In the genomic region with DNA sequence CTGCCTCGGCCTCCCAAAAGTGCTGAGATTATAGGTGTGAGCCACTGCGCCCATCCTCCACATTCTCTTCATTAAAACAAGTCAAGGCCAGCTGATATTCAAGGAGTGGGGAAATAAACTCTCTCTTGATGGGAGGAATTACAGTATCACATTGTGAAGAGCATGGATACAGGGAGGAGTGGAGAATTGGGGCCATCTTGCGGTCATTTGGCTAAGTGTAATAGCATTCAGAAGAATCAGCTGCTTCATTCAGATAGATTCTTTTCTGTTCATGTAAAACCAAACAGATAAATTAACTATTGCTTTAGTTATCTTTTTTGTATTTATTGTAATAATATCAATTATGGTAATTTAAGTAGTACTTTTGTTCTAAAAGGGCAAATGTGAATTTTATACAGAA, we compare ENCODE assay signal across 25 cellular contexts.
DNase-seq lines count a peak whose midpoint lies in the region; ATAC-seq, FAIRE-seq and TF ChIP-seq lines count a peak whose summit lies in the region.
"Had no signal": no experiment of that assay in that cellular context is flagged by ENCODE, and none has a peak within 500 bp of the region (broad histone marks: within the 10 kb centered on the region; RNA-seq: fewer than 3 reads in every experiment).

No MANE protein-coding gene starts in this region.

- in situ Hi-C loops in K562 (cut with MboI) = no loop called here

- DNase-seq in GM23338 (ENCODE audit: low spot score) = peak; percentile 63
- peak in 2 of 4 experiments; percentile 26 to 41 for DNase-seq in K562 (ENCODE audit: extremely low read depth in 1 of 4, low spot score in 3 of 4)
- peak; percentile 68 for DNase-seq in globus pallidus (ENCODE audit: low spot score)
- peak; percentile 10 for DNase-seq in putamen (ENCODE audit: low spot score)
- no peak for DNase-seq in GM19239 (ENCODE audit: insufficient read length, low spot score)
- DNase-seq in activated naive CD4-positive, alpha-beta T cell treated with anti-CD3 and anti-CD28 coated beads, Interleukin-2, amount 50 U/mL, for 72 hours (ENCODE audit: low spot score in 2 of 2) = no peak
- no peak for DNase-seq in ecto neural progenitor cell (ENCODE audit: low spot score)
- DNase-seq: activated CD4-positive, alpha-beta T cell treated with anti-CD3 and anti-CD28 coated beads for 36 hours; activated naive CD8-positive, alpha-beta T cell treated with anti-CD3 and anti-CD28 coated beads for 36 hours; colonic mucosa; DMS79 treated with DMSO at 0.1 percent for 48 hours; Kasumi-1; lower lobe of right lung; NCI-H187 treated with DMSO at 0.1 percent for 48 hours; NCI-H82; PC-3; psoas muscle; SHP77; stimulated activated CD4-positive, alpha-beta T cell treated with anti-CD3 and anti-CD28 coated beads, Interleukin-1b, Interleukin-23, amount 100 ng/mL, for 48 hours had no signal

- no TSS peak for BruUV-seq in K562 (replicated peaks; lab: Mats Ljungman, UMichigan)

- H3K27ac Mint-ChIP-seq in GM23338 = no peak overlapping the region
- peak overlapping the region in 1 of 2 donors; percentile 61 for H3K27ac Mint-ChIP-seq in activated naive CD4-positive, alpha-beta T cell treated with anti-CD3 and anti-CD28 coated beads, Interleukin-2, amount 50 U/mL, for 72 hours
- H3K27ac Mint-ChIP-seq: activated CD4-positive, alpha-beta T cell treated with anti-CD3 and anti-CD28 coated beads for 36 hours; activated naive CD8-positive, alpha-beta T cell treated with anti-CD3 and anti-CD28 coated beads for 36 hours; B cell; stimulated activated memory B cell treated with anti-CD40 and anti-IgM and Interleukin-4, amounts not matched to agents 10 μg/mL and 1 μg/mL and 100 μg/mL, for 72 hours had no signal

- H3K36me3 ChIP-seq in GM23338 (ENCODE audit: insufficient read depth) = no peaks in the 10 kb centered on the region
- peaks cover 22% of the 10 kb centered on the region; the same call in 2 of the 3 replicates for H3K36me3 ChIP-seq in K562 (ENCODE audit: control insufficient read depth, insufficient read depth, low read length)
- H3K36me3 ChIP-seq: colonic mucosa had no signal

- no peaks in the 10 kb centered on the region for H3K27me3 ChIP-seq in GM23338 (ENCODE audit: insufficient read depth)
- no peaks in the 10 kb centered on the region for H3K27me3 ChIP-seq in K562 (ENCODE audit: control insufficient read depth in 2 of 2, insufficient read depth in 2 of 2, low read length in 2 of 2)
- H3K27me3 ChIP-seq: colonic mucosa had no signal

- intact Hi-C loops in K562 (cut with micrococcal nuclease) = loop anchor here (1.0 kb wide), 1 partner anchor 50 kb away; no protein-coding TSS in a partner anchor

- H3K9me2 ChIP-seq in GM23338 (ENCODE audit: insufficient read depth) = no peaks in the 10 kb centered on the region

- POLR2A ChIA-PET in K562 (lab: Yijun Ruan, JAX) = interaction anchor here (0.6 to 1.6 kb wide), 3 partner anchors 17 to 124 kb away, joined by 3 read pairs; no protein-coding TSS in a partner anchor

- H3K9me1 ChIP-seq in K562 (ENCODE audit: control insufficient read depth, insufficient read depth, low read length) = no peaks in the 10 kb centered on the region

- no peak overlapping the region for H3K27ac ChIP-seq in GM23338 (ENCODE audit: low read depth)
- H3K27ac ChIP-seq in K562 (ENCODE audit: extremely low read depth, low read depth, low read length) = no peak overlapping the region
- H3K27ac ChIP-seq: colonic mucosa, lower lobe of right lung, psoas muscle, skin epidermis, thoracic aorta had no signal

- no peaks in the 10 kb centered on the region for H3K27me3 Mint-ChIP-seq in GM23338 (ENCODE audit: insufficient read depth, low read depth, poor library complexity)
- H3K27me3 Mint-ChIP-seq: activated CD4-positive, alpha-beta T cell treated with anti-CD3 and anti-CD28 coated beads for 36 hours; activated naive CD8-positive, alpha-beta T cell treated with anti-CD3 and anti-CD28 coated beads for 36 hours; B cell; stimulated activated memory B cell treated with anti-CD40 and anti-IgM and Interleukin-4, amounts not matched to agents 10 μg/mL and 1 μg/mL and 100 μg/mL, for 72 hours had no signal

- no peaks in the 10 kb centered on the region for H3K36me3 Mint-ChIP-seq in GM23338 (ENCODE audit: low read depth)
- H3K36me3 Mint-ChIP-seq in activated naive CD4-positive, alpha-beta T cell treated with anti-CD3 and anti-CD28 coated beads, Interleukin-2, amount 50 U/mL, for 72 hours = no peaks in the 10 kb centered on the region

- H3K4me1 ChIP-seq in GM23338 (ENCODE audit: insufficient read depth) (no peaks in the 10 kb centered on the region), K562 (replicated peaks in 1 of 2; ENCODE audit: control insufficient read depth in 2 of 2, insufficient read depth in 2 of 2, low read length in 2 of 2) (peaks cover 4 to 11% of the 10 kb centered on the region in 2 experiments; a peak in 3 of 5 replicates)
- H3K4me1 ChIP-seq: colonic mucosa, lower lobe of right lung, psoas muscle had no signal

- H3K4me2 ChIP-seq in GM23338 (no peak overlapping the region), K562 (ENCODE audit: insufficient read depth, low read length) (no peak overlapping the region)

- ATAC-seq in GM23338 (peak; percentile 81), K562 (peak; percentile 83), GM18520 (IDR thresholded peaks at IDR 0.05; ENCODE audit: unreplicated experiment) (no peak)
- ATAC-seq in activated naive CD4-positive, alpha-beta T cell treated with anti-CD3 and anti-CD28 coated beads, Interleukin-2, amount 50 U/mL, for 72 hours = no peak
- ATAC-seq: activated CD4-positive, alpha-beta T cell treated with anti-CD3 and anti-CD28 coated beads for 36 hours; lower lobe of right lung; PC-3; stimulated activated memory B cell treated with anti-CD40 and anti-IgM and Interleukin-4, amounts not matched to agents 10 μg/mL and 1 μg/mL and 100 μg/mL, for 72 hours had no signal

- no peak for FAIRE-seq in K562 (lab: Jason Lieb, UNC)
- FAIRE-seq in GM19239 (lab: Jason Lieb, UNC) = no peak
- FAIRE-seq: GM12891 had no signal

- no peaks in the 10 kb centered on the region for H3F3A ChIP-seq in GM23338 (replicated peaks; ENCODE audit: low read depth)

- TF ChIP-seq CTCF in GM23338 (conservative IDR thresholded peaks at IDR 0.05; ENCODE audit: low read depth in 2 of 2) (peak; percentile 59 to 69), K562 (IDR thresholded peaks at IDR 0.05 in 2 of 3, conservative IDR thresholded peaks at IDR 0.05 in 1 of 3; ENCODE audit: insufficient read depth in 2 of 3, low read depth in 1 of 3, low read length in 3 of 3) (peak; percentile 45 to 61 (median 47); a peak in 4 of 6 replicates)

- H2AFZ ChIP-seq in GM23338 = no peak overlapping the region
- H2AFZ ChIP-seq in K562 (ENCODE audit: low read depth, low read length) = no peak overlapping the region

- no peaks in the 10 kb centered on the region for H3K9me3 ChIP-seq in K562 (replicated peaks; ENCODE audit: control insufficient read depth, insufficient read depth, low read depth, low read length)
- H3K9me3 ChIP-seq: colonic mucosa, lower lobe of right lung, psoas muscle, thoracic aorta had no signal

- H3K79me2 ChIP-seq in GM23338 (replicated peaks; ENCODE audit: insufficient read depth) = no peaks in the 10 kb centered on the region
- 0 out of 3 replicates have a peak, but pooled peaks cover 2% of the 10 kb centered on the region for H3K79me2 ChIP-seq in K562 (ENCODE audit: control insufficient read depth, insufficient read depth, low read length)

- H3K4me1 Mint-ChIP-seq in GM23338 = peaks cover 3% of the 10 kb centered on the region; the same call in 2 of the 3 replicates
- H3K4me1 Mint-ChIP-seq: stimulated activated memory B cell treated with anti-CD40 and anti-IgM and Interleukin-4, amounts not matched to agents 10 μg/mL and 1 μg/mL and 100 μg/mL, for 72 hours had no signal

- no peak for TF ChIP-seq POLR2A in K562 (conservative IDR thresholded peaks at IDR 0.05)

- H4K20me1 ChIP-seq in GM23338 (replicated peaks; ENCODE audit: insufficient read depth) = no peaks in the 10 kb centered on the region
- H4K20me1 ChIP-seq in K562 (replicated peaks; ENCODE audit: control insufficient read depth, insufficient read depth, low read length) = no peaks in the 10 kb centered on the region

- H3K9me3 Mint-ChIP-seq in GM23338 = no peaks in the 10 kb centered on the region
- H3K9me3 Mint-ChIP-seq in activated naive CD4-positive, alpha-beta T cell treated with anti-CD3 and anti-CD28 coated beads, Interleukin-2, amount 50 U/mL, for 72 hours = no peaks in the 10 kb centered on the region
- H3K9me3 Mint-ChIP-seq: activated naive CD8-positive, alpha-beta T cell treated with anti-CD3 and anti-CD28 coated beads for 36 hours; stimulated activated memory B cell treated with anti-CD40 and anti-IgM and Interleukin-4, amounts not matched to agents 10 μg/mL and 1 μg/mL and 100 μg/mL, for 72 hours had no signal

- CTCF ChIA-PET in K562 (lab: Yijun Ruan, JAX; ENCODE audit: low intra/inter-chr PET ratio) = interaction anchor here (1.0 to 1.7 kb wide), 2 partner anchors 51 to 456 kb away, joined by 3 to 9 read pairs; no protein-coding TSS in a partner anchor

- H3K4me3 ChIP-seq in GM23338 (no peak overlapping the region), K562 (no peak overlapping the region)
- H3K4me3 ChIP-seq: colonic mucosa, lower lobe of right lung, psoas muscle, skin epidermis, thoracic aorta had no signal

- TF ChIP-seq RAD21 in K562 (CRISPR knock-in tag; conservative IDR thresholded peaks at IDR 0.05 in 1 of 2, IDR thresholded peaks at IDR 0.05 in 1 of 2) = peak; percentile 49 to 76

- H3K4me3 Mint-ChIP-seq in GM23338 = no peak overlapping the region
- H3K4me3 Mint-ChIP-seq: activated CD4-positive, alpha-beta T cell treated with anti-CD3 and anti-CD28 coated beads for 36 hours; activated naive CD8-positive, alpha-beta T cell treated with anti-CD3 and anti-CD28 coated beads for 36 hours; B cell; stimulated activated memory B cell treated with anti-CD40 and anti-IgM and Interleukin-4, amounts not matched to agents 10 μg/mL and 1 μg/mL and 100 μg/mL, for 72 hours had no signal

- TF ChIP-seq EP300 in K562 (IDR thresholded peaks at IDR 0.05; ENCODE audit: low read length) = no peak

- WGBS in K562 (ENCODE audit: insufficient coverage, low coverage, missing lambda C conversion rate) = 77% methylated on average over 3 of the region's 3 CpGs

- H3K9ac ChIP-seq in K562 (ENCODE audit: insufficient read depth in 1 of 2, low read depth in 2 of 2, low read length in 2 of 2) = no peak overlapping the region

TF ChIP-seq in GM23338, 12 proteins besides CTCF, POLR2A, EP300 and RAD21 (continues in another document):
- no peak for TF ChIP-seq ZNF114 (CRISPR knock-in tag; IDR thresholded peaks at IDR 0.05)

TF ChIP-seq in K562, 482 proteins besides CTCF, POLR2A, EP300 and RAD21 (continues in another document):
- TF ChIP-seq NCOA2 (IDR thresholded peaks at IDR 0.05; ENCODE audit: partially characterized antibody in 2 of 2) = peak in 1 of 2 experiments; percentile 15
- TF ChIP-seq HLTF (IDR thresholded peaks at IDR 0.05) = no peak
- 0 out of 2 replicates have a peak, but pooled peaks have one; percentile 6 for TF ChIP-seq SMC3 (conservative IDR thresholded peaks at IDR 0.05; ENCODE audit: insufficient read depth, low read depth, low read length)
- TF ChIP-seq PCBP2 (IDR thresholded peaks at IDR 0.05; ENCODE audit: low read depth, low read length, poor library complexity, severe bottlenecking) = no peak
- TF ChIP-seq NR2F6 (CRISPR knock-in tag; IDR thresholded peaks at IDR 0.05) = no peak
- no peak for TF ChIP-seq PML (IDR thresholded peaks at IDR 0.05; ENCODE audit: low read length)
- no peak for TF ChIP-seq HNRNPK (IDR thresholded peaks at IDR 0.05; ENCODE audit: low read depth, low read length, poor library complexity, severe bottlenecking)

Comparison
In these comparisons a context has a peak if more than half of its experiments do, and no peak if none do; other contexts are left out.
1. ATAC-seq: peak in GM23338 (single experiment) and K562 (single experiment); none in activated naive CD4-positive, alpha-beta T cell treated with anti-CD3 and anti-CD28 coated beads, Interleukin-2, amount 50 U/mL, for 72 hours (0 of 2) and GM18520 (single experiment).
2. DNase-seq: peak in GM23338 (single experiment), globus pallidus (single experiment) and putamen (single experiment); none in GM19239 (single experiment), activated naive CD4-positive, alpha-beta T cell treated with anti-CD3 and anti-CD28 coated beads, Interleukin-2, amount 50 U/mL, for 72 hours (0 of 2) and ecto neural progenitor cell (single experiment).